In genomic region chr19:531753-532571, GRCh38 we compare ENCODE assay signal across 8 cellular contexts. TPM values are rescaled to one million over a fixed set of nuclear protein-coding genes. Genes with fewer than 3 reads are reported as not detected.
A peak's percentile ranks its signal among the peaks of the same experiment; 100 is the strongest.
DNase-seq lines count a peak whose midpoint lies in the region; ATAC-seq, FAIRE-seq and TF ChIP-seq lines count a peak whose summit lies in the region.

A gene with protein sequence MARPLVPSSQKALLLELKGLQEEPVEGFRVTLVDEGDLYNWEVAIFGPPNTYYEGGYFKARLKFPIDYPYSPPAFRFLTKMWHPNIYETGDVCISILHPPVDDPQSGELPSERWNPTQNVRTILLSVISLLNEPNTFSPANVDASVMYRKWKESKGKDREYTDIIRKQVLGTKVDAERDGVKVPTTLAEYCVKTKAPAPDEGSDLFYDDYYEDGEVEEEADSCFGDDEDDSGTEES (plus strand): TSS chr19:531760. CDS start chr19:531932, 172 bp downstream.

- H3K36me3 Mint-ChIP-seq in HFFc6 (ENCODE audit: low read depth) = no peaks in the 10 kb centered on the region
- H3K36me3 Mint-ChIP-seq in naive B cell = no peaks in the 10 kb centered on the region

- H3K27me3 ChIP-seq in endothelial cell of umbilical vein (ENCODE audit: control insufficient read depth in 2 of 2, insufficient read depth in 2 of 2, low read length in 2 of 2) = no peaks in the 10 kb centered on the region

- no peaks in the 10 kb centered on the region for H4K20me1 ChIP-seq in endothelial cell of umbilical vein (replicated peaks; ENCODE audit: control insufficient read depth, extremely low read depth, insufficient read depth, low read length)

- TF ChIP-seq POLR2A in endothelial cell of umbilical vein (IDR thresholded peaks at IDR 0.05; ENCODE audit: low read depth, low read length) = peak; percentile 28

- peaks cover 0 to 17% of the 10 kb centered on the region in 2 experiments for H3K36me3 ChIP-seq in endothelial cell of umbilical vein (ENCODE audit: control insufficient read depth in 2 of 2, extremely low read depth in 1 of 2, insufficient read depth in 2 of 2, low read length in 2 of 2)

- intact Hi-C loops in endothelial cell of umbilical vein (cut with micrococcal nuclease) = loop anchor here (1.0 to 2.0 kb wide), 2 partner anchors 21 to 101 kb away; partner anchors contain the start of gene POLRMT

- H3K27me3 Mint-ChIP-seq in HFFc6 (ENCODE audit: insufficient read depth) = no peaks in the 10 kb centered on the region; the same call in 1 of the 2 replicates
- no peaks in the 10 kb centered on the region for H3K27me3 Mint-ChIP-seq in naive B cell

- dilution Hi-C loops in endothelial cell of umbilical vein (cut with MboI; ENCODE audit: extremely low pct_ligation_motif_present, low sequenced_read_pairs) = no loop called here

- peaks cover 17% of the 10 kb centered on the region for H3K4me1 ChIP-seq in endothelial cell of umbilical vein (ENCODE audit: control insufficient read depth, extremely low read depth, insufficient read depth, low read length)

- peak within 1 kb of the TSS; percentile 98 for H2AFZ ChIP-seq in endothelial cell of umbilical vein (ENCODE audit: low read depth, low read length)

- TF ChIP-seq CTCF in HFFc6 (IDR thresholded peaks at IDR 0.05) = no peak
- no peak for TF ChIP-seq CTCF in RWPE1 (conservative IDR thresholded peaks at IDR 0.05; ENCODE audit: low read depth)
- TF ChIP-seq CTCF in endothelial cell of umbilical vein (IDR thresholded peaks at IDR 0.05; ENCODE audit: extremely low read depth in 1 of 2, insufficient read depth in 1 of 2, low read depth in 1 of 2, low read length in 2 of 2) = no peak

- H3K79me2 ChIP-seq in endothelial cell of umbilical vein (ENCODE audit: control insufficient read depth, insufficient read depth, low read length) = peaks cover 44% of the 10 kb centered on the region

- FAIRE-seq in endothelial cell of umbilical vein (lab: Jason Lieb, UNC) = no peak

- H3K4me2 ChIP-seq in endothelial cell of umbilical vein (ENCODE audit: insufficient read depth, low read length) = peak within 1 kb of the TSS; percentile 77

- H3K27ac Mint-ChIP-seq in HFFc6 = peak within 1 kb of the TSS; percentile 88
- H3K27ac Mint-ChIP-seq in naive B cell = peak within 1 kb of the TSS in 5 of 6 donors; percentile 62 to 89 (median 66)

- CTCF ChIA-PET in RWPE1 (lab: Yijun Ruan, JAX) = interaction anchor here (0.6 to 0.7 kb wide), 2 partner anchors 52 to 169 kb away, joined by 3 read pairs; no protein-coding TSS in a partner anchor
- CTCF ChIA-PET in endothelial cell of umbilical vein (lab: Charles Lee) = interaction anchor here (0.8 to 3.4 kb wide), 8 partner anchors 10 to 202 kb away, joined by 3 to 36 read pairs (median 6); no protein-coding TSS in a partner anchor

- H3K4me3 ChIP-seq in endothelial cell of umbilical vein (replicated peaks in 1 of 3; ENCODE audit: insufficient read depth in 1 of 3, low read depth in 1 of 3, low read length in 3 of 3) = peak within 1 kb of the TSS; percentile 76 to 99 (median 88)

- no TSS peak for BruUV-seq in endothelial cell of umbilical vein (replicated peaks; lab: Mats Ljungman, UMichigan)

- H3K4me1 Mint-ChIP-seq in HFFc6 (ENCODE audit: low read depth) (peaks cover 15% of the 10 kb centered on the region), naive B cell (peaks cover 8 to 21% (median 11%) of the 10 kb centered on the region in 3 donors)

- no peaks in the 10 kb centered on the region for H3K9me3 ChIP-seq in endothelial cell of umbilical vein (replicated peaks; ENCODE audit: control insufficient read depth, insufficient read depth, low read length)

- no peaks in the 10 kb centered on the region for H3K9me1 ChIP-seq in endothelial cell of umbilical vein (replicated peaks; ENCODE audit: control insufficient read depth, extremely low read depth, insufficient read depth, low read length)

- peak; percentile 70 for DNase-seq in DMS53 (lab: John Stamatoyannopoulos, UW)
- no peak for DNase-seq in DMS53 treated with DMSO at 0.1 percent for 48 hours (lab: John Stamatoyannopoulos, UW; ENCODE audit: unreplicated experiment)
- DNase-seq in HFFc6 = no peak
- no peak for DNase-seq in RWPE1 (ENCODE audit: low spot score)
- DNase-seq in endothelial cell of umbilical vein (ENCODE audit: low read depth, low spot score) = peak; percentile 21
- DNase-seq in naive B cell = no peak
- DNase-seq in NCI-H446 (lab: John Stamatoyannopoulos, UW) = no peak
- no peak for DNase-seq in UCSD-AML1 (lab: John Stamatoyannopoulos, UW; ENCODE audit: unreplicated experiment)

- H3K9me3 Mint-ChIP-seq in HFFc6 (no peaks in the 10 kb centered on the region), naive B cell (no peaks in the 10 kb centered on the region)

- peak within 1 kb of the TSS; percentile 93 for H3K9ac ChIP-seq in endothelial cell of umbilical vein (replicated peaks; ENCODE audit: extremely low read depth, insufficient read depth, low read length)

- POLR2A ChIA-PET in RWPE1 (lab: Yijun Ruan, JAX; ENCODE audit: low non-redundant PET) = interaction anchor here (0.6 to 1.2 kb wide), 4 partner anchors 11 to 141 kb away, joined by 3 to 5 read pairs (median 3); partner anchors contain the start of gene BSG
- POLR2A ChIA-PET in endothelial cell of umbilical vein (lab: Charles Lee) = interaction anchor here (0.6 to 2.1 kb wide), 3 partner anchors 21 to 186 kb away, joined by 3 to 5 read pairs (median 4); no protein-coding TSS in a partner anchor

- peak; percentile 25 to 35 for ATAC-seq in naive B cell (ENCODE audit: low read depth in 2 of 2)

- H3K4me3 Mint-ChIP-seq in HFFc6 (peak within 1 kb of the TSS; percentile 90), naive B cell (peak within 1 kb of the TSS; percentile 78 to 93 (median 86))

- H3K27ac ChIP-seq in RWPE1 = peak within 1 kb of the TSS; percentile 90
- peak within 1 kb of the TSS; percentile 90 for H3K27ac ChIP-seq in endothelial cell of umbilical vein (ENCODE audit: insufficient read depth, low read depth, low read length)

TF ChIP-seq in endothelial cell of umbilical vein, 7 proteins besides CTCF, POLR2A, EP300 and RAD21:
- TF ChIP-seq POLR2AphosphoS5 (IDR thresholded peaks at IDR 0.05; ENCODE audit: insufficient read depth, low read depth, low read length) (peak; percentile 80), JUN (IDR thresholded peaks at IDR 0.05; ENCODE audit: borderline replicate concordance, insufficient read depth, insufficient read length, low read depth) (no peak)

RNA-seq across cellular contexts. Expression of the gene that starts here (rescaled TPM):
- 10 to 100 TPM; 63.8 to 79.9 (median 64.6) TPM for total RNA-seq in HFFc6 (2021; fragmentation: NEBNext Ultra II Directional; extraction: Animal tissue kit (Norgen Biotek cat#: 25700))
- 92.9 and 93.2 TPM in 2 replicates for total RNA-seq in endothelial cell of umbilical vein
- polyA plus RNA-seq in endothelial cell of umbilical vein (90.4 and 101 TPM in 2 replicates), naive B cell (ENCODE audit: low read depth in 6 of 6) (10 to 100 TPM; 17.7 to 30.6 (median 19.4) TPM)
- 56.6 and 83.2 TPM in 2 replicates for polyA plus RNA-seq in endothelial cell of umbilical vein (2011; cell fraction: cytosol; rRNA removed)
- 47.0 and 48.3 TPM in 2 replicates for polyA plus RNA-seq in endothelial cell of umbilical vein (2011; cell fraction: nucleus; rRNA removed)
- polyA plus RNA-seq in endothelial cell of umbilical vein (2012) = 52.7 and 77.2 TPM in 2 replicates
- polyA minus RNA-seq in endothelial cell of umbilical vein = 36.6 and 42.9 TPM in 2 replicates
- polyA minus RNA-seq in endothelial cell of umbilical vein (2011; cell fraction: cytosol; rRNA and poly(A)+ RNA removed) = 46.1 TPM
- polyA minus RNA-seq in endothelial cell of umbilical vein (2011; cell fraction: nucleus; rRNA and poly(A)+ RNA removed) = 12.1 and 26.2 TPM in 2 replicates

Comparison
In these comparisons a context has a peak if more than half of its experiments do, and no peak if none do; other contexts are left out.
1. DNase-seq: peak in DMS53 (single experiment) and endothelial cell of umbilical vein (single experiment); none in DMS53 treated with DMSO at 0.1 percent for 48 hours (single experiment), HFFc6 (single experiment), RWPE1 (single experiment), naive B cell (single experiment), NCI-H446 (0 of 2) and UCSD-AML1 (single experiment).